19 cellular contexts compared by ENCODE assay signal in the genomic region with DNA sequence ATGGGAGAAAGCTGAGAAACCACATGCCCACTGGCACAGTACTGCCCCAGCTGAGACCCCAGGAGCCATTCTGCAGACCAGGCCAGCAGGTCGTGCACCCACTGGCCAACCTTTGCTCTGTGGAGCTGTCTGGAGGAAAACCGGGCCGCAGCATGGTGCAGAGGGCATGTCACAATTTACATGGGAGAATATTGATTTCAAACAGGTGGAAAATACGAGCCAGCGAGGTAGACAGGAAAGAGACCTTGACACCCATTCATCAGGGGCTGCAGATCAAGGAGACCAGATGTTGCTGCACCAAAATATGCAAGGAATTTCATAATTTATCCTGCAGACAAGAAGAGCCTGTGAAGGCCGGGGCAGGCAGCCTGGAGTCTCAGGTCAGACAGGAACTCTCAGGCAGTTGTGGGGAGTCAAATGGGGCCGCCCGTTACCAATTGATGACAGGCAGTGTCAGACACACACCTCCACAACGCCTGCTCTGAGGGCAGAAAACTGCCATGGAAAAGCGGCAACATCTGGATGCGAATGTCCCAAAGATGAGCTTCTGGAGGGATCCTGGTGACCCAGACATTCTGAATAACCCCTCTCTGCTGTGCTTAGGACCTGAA.
DNase-seq lines count a peak whose midpoint lies in the region; ATAC-seq and TF ChIP-seq lines count a peak whose summit lies in the region.
"Had no signal": no experiment of that assay in that cellular context is flagged by ENCODE, and none has a peak within 500 bp of the region (broad histone marks: within the 10 kb centered on the region; RNA-seq: fewer than 3 reads in every experiment).

No MANE protein-coding gene starts in this region.

- H3F3A ChIP-seq in GM23338 (replicated peaks; ENCODE audit: low read depth): no peaks in the 10 kb centered on the region

- H4K20me1 ChIP-seq in GM23338 (replicated peaks; ENCODE audit: insufficient read depth): no peaks in the 10 kb centered on the region

- no peaks in the 10 kb centered on the region for H3K79me2 ChIP-seq in GM23338 (replicated peaks; ENCODE audit: insufficient read depth)

- H3K36me3 Mint-ChIP-seq in GM23338 (ENCODE audit: low read depth): no peaks in the 10 kb centered on the region; the same call in 2 of the 3 replicates
- H3K36me3 Mint-ChIP-seq in nephron progenitor cell (ENCODE audit: low read depth): no peaks in the 10 kb centered on the region

- no peak overlapping the region for H3K27ac Mint-ChIP-seq in GM23338
- H3K27ac Mint-ChIP-seq in nephron progenitor cell: peak overlapping the region; percentile 37
- H3K27ac Mint-ChIP-seq: H9, HFFc6 had no signal

- DNase-seq in GM23338 (ENCODE audit: low spot score) (no peak), SJCRH30 (peak; percentile 28 to 33), nephron progenitor cell (no peak), posterior vena cava (ENCODE audit: low spot score) (peak; percentile 74), NCI-H2107 treated with DMSO at 0.1 percent for 48 hours (lab: John Stamatoyannopoulos, UW; ENCODE audit: unreplicated experiment) (no peak), SKM-1 (lab: John Stamatoyannopoulos, UW; ENCODE audit: unreplicated experiment) (no peak)
- DNase-seq: H9, HFFc6, Karpas-422, NCI-H1092, NCI-H1417 treated with DMSO at 0.1 percent for 48 hours, NCI-H1694 treated with DMSO at 0.1 percent for 48 hours, NCI-H2081, NCI-H2171, NCI-H226, NCI-H510A had no signal

- H3K9me3 Mint-ChIP-seq in GM23338 (no peaks in the 10 kb centered on the region), nephron progenitor cell (peaks cover 4% of the 10 kb centered on the region)
- H3K9me3 Mint-ChIP-seq: H9, HFFc6 had no signal

- intact Hi-C loops in posterior vena cava (cut with DNase I): no loop called here

- H3K4me1 ChIP-seq in GM23338 (ENCODE audit: insufficient read depth): no peaks in the 10 kb centered on the region
- peaks cover 37% of the 10 kb centered on the region for H3K4me1 ChIP-seq in SJCRH30
- H3K4me1 ChIP-seq: SJSA1 had no signal

- H3K27ac ChIP-seq in GM23338 (ENCODE audit: low read depth) (no peak overlapping the region), SJCRH30 (peak overlapping the region; percentile 52)
- H3K27ac ChIP-seq: HL-60, SJSA1 had no signal

- H3K9me2 ChIP-seq in GM23338 (ENCODE audit: insufficient read depth): no peaks in the 10 kb centered on the region

- H3K27me3 Mint-ChIP-seq in GM23338 (ENCODE audit: insufficient read depth, low read depth, poor library complexity) (peaks cover 17% of the 10 kb centered on the region), nephron progenitor cell (ENCODE audit: low read depth, poor library complexity) (peaks cover 6% of the 10 kb centered on the region)

- peak overlapping the region; percentile 10; the same call in 1 of the 2 replicates for H2AFZ ChIP-seq in GM23338

- H3K9me3 ChIP-seq in SJCRH30 (replicated peaks): no peaks in the 10 kb centered on the region
- H3K9me3 ChIP-seq: SJSA1 had no signal

- H3K27me3 ChIP-seq in GM23338 (ENCODE audit: insufficient read depth): no peaks in the 10 kb centered on the region
- no peaks in the 10 kb centered on the region; the same call in 1 of the 2 replicates for H3K27me3 ChIP-seq in SJCRH30

- H3K4me2 ChIP-seq in GM23338: no peak overlapping the region

- TF ChIP-seq CTCF in GM23338 (conservative IDR thresholded peaks at IDR 0.05; ENCODE audit: low read depth in 2 of 2): no peak
- no peak for TF ChIP-seq CTCF in nephron progenitor cell (IDR thresholded peaks at IDR 0.05)

- ATAC-seq in GM23338 (no peak), GM19452 (IDR thresholded peaks at IDR 0.05; ENCODE audit: unreplicated experiment) (no peak)

- no peak overlapping the region for H3K4me3 Mint-ChIP-seq in GM23338
- no peak overlapping the region for H3K4me3 Mint-ChIP-seq in nephron progenitor cell
- H3K4me3 Mint-ChIP-seq: H9, HFFc6 had no signal

- H3K4me3 ChIP-seq in GM23338 (no peak overlapping the region), SJCRH30 (no peak overlapping the region)
- H3K4me3 ChIP-seq: SJSA1 had no signal

- H3K36me3 ChIP-seq in GM23338 (ENCODE audit: insufficient read depth) (no peaks in the 10 kb centered on the region), SJCRH30 (no peaks in the 10 kb centered on the region)
- H3K36me3 ChIP-seq: SJSA1 had no signal

- H3K4me1 Mint-ChIP-seq in GM23338: peaks cover 7% of the 10 kb centered on the region; the same call in 2 of the 3 replicates
- H3K4me1 Mint-ChIP-seq in nephron progenitor cell: peaks cover 34% of the 10 kb centered on the region

TF ChIP-seq in GM23338, 12 proteins besides CTCF, POLR2A, EP300 and RAD21:
- TF ChIP-seq ZNF462 (CRISPR knock-in tag; IDR thresholded peaks at IDR 0.05) (no peak), ZNF114 (CRISPR knock-in tag; IDR thresholded peaks at IDR 0.05) (no peak), EZH2 (IDR thresholded peaks at IDR 0.05; ENCODE audit: low read depth, unreplicated experiment) (no peak), JUNB (IDR thresholded peaks at IDR 0.05; ENCODE audit: unreplicated experiment) (no peak), ZNF331 (CRISPR knock-in tag; IDR thresholded peaks at IDR 0.05; ENCODE audit: low read depth) (no peak), STAT1 (IDR thresholded peaks at IDR 0.05; ENCODE audit: unreplicated experiment) (no peak), POLR2AphosphoS5 (IDR thresholded peaks at IDR 0.05; ENCODE audit: low read depth) (no peak)
TF ChIP-seq in GM23338: peak in this region for 0.

Comparison
In these comparisons a context has a peak if more than half of its experiments do, and no peak if none do; other contexts are left out.
1. DNase-seq: peak in SJCRH30 (2 of 2) and posterior vena cava (single experiment); none in GM23338 (single experiment), nephron progenitor cell (single experiment), NCI-H2107 treated with DMSO at 0.1 percent for 48 hours (single experiment) and SKM-1 (single experiment).